Comparison of ENCODE assay signal across 12 cellular contexts in the genomic region with DNA sequence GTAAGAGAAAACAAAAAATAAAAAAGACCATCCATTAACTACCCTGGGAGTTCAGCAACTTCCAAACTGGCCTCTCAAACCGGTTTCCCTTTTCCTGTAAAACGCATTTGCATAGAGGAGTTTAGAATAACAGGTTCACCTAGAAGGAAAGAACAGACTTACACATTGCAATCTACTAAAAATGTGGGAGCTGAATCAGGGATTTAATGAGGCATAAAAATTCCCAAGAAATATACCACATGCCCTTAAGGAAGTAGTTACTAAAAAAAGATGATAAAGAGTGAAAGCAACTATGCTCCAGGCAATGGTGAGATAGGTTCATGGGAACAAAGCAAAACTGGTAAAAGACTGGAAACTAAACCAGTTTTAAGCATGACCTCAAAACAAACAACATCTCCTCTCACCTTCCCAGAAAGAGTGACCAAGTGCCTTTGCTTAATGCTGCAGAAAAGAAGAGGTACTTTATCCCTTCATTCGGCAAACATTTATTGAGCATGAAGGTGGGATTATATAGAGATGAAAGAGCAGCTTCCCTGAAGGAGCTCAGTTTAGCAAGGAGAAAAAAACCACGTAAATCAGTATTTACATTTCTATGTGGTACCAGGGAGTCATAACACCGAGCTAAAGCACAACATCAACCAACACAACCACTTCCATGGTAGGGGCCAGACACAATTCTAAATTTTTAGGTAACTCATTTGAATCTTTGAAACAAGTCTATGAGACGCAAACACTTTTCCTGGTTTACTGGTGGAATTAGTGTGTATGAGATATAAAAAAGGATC.
DNase-seq lines count a peak whose midpoint lies in the region; ATAC-seq, FAIRE-seq and TF ChIP-seq lines count a peak whose summit lies in the region.
"Had no signal": no experiment of that assay in that cellular context is flagged by ENCODE, and none has a peak within 500 bp of the region (broad histone marks: within the 10 kb centered on the region; RNA-seq: fewer than 3 reads in every experiment).

No MANE protein-coding gene starts in this region.

- no peaks in the 10 kb centered on the region for H4K20me1 ChIP-seq in GM23248 (ENCODE audit: insufficient read depth)

- POLR2A ChIA-PET in A549 (lab: Yijun Ruan, JAX) = no interaction called here

- WGBS in A549 (ENCODE audit: missing lambda C conversion rate) = 83% methylated on average over 6 of the region's 6 CpGs
- WGBS in GM23248 (ENCODE audit: low coverage in 1 of 2, low lambda C conversion rate in 2 of 2, missing lambda C conversion rate in 2 of 2), 2 experiments = 91 to 94% methylated on average over 6 of the region's 6 CpGs

- H3K79me2 ChIP-seq in GM23248 (ENCODE audit: insufficient read depth) = no peaks in the 10 kb centered on the region

- H3K27ac ChIP-seq in A549 (no peak overlapping the region), GM23248 (no peak overlapping the region)
- H3K27ac ChIP-seq: WERI-Rb-1 had no signal

- H3F3A ChIP-seq in GM23248 (ENCODE audit: insufficient read depth) = peaks cover 6% of the 10 kb centered on the region; the same call in 1 of the 2 replicates

- DNase-seq in A549 (ENCODE audit: low read depth in 1 of 2, low spot score in 1 of 2) = peak in 1 of 2 experiments; percentile 4
- DNase-seq in GM23248 = peak; percentile 20
- peak; percentile 12 for DNase-seq in amniotic epithelial cell (ENCODE audit: low read depth)
- peak; percentile 97 for DNase-seq in kidney tubule cell (ENCODE audit: low spot score)
- DNase-seq in DMS 273 (lab: John Stamatoyannopoulos, UW; ENCODE audit: unreplicated experiment) = no peak
- no peak for DNase-seq in NCI-H2196 treated with DMSO at 0.1 percent for 48 hours (lab: John Stamatoyannopoulos, UW; ENCODE audit: unreplicated experiment)
- DNase-seq: CD8-positive, alpha-beta memory T cell; heart left ventricle; NCI-H446 treated with DMSO at 0.1 percent for 48 hours; WERI-Rb-1 had no signal

- no peak for TF ChIP-seq EP300 in A549 (IDR thresholded peaks at IDR 0.05)

- no peak overlapping the region for H2AFZ ChIP-seq in GM23248

- in situ Hi-C loops in GM23248 (cut with MboI) = no loop called here

- no peaks in the 10 kb centered on the region for H3K36me3 ChIP-seq in GM23248 (ENCODE audit: low read depth)
- H3K36me3 ChIP-seq: heart left ventricle, WERI-Rb-1 had no signal

- no peaks in the 10 kb centered on the region for H3K9me2 ChIP-seq in GM23248 (ENCODE audit: insufficient read depth)

- no peaks in the 10 kb centered on the region for H3K9me3 ChIP-seq in A549
- H3K9me3 ChIP-seq in GM23248 (ENCODE audit: low read depth) = no peaks in the 10 kb centered on the region
- H3K9me3 ChIP-seq: heart left ventricle had no signal

- H3K9ac ChIP-seq in GM23248 = no peak overlapping the region

- no peaks in the 10 kb centered on the region for H3K27me3 ChIP-seq in GM23248 (replicated peaks; ENCODE audit: insufficient read depth)
- H3K27me3 ChIP-seq: heart left ventricle had no signal

- H3K4me1 ChIP-seq in A549 (peaks cover 23% of the 10 kb centered on the region), GM23248 (ENCODE audit: insufficient read depth) (peaks cover 26% of the 10 kb centered on the region)

- no peak for TF ChIP-seq RAD21 in A549 (conservative IDR thresholded peaks at IDR 0.05 in 1 of 2, IDR thresholded peaks at IDR 0.05 in 1 of 2)

- TF ChIP-seq CTCF in A549 (IDR thresholded peaks at IDR 0.05) = no peak

- peak overlapping the region; percentile 36 for H3K4me2 ChIP-seq in A549
- H3K4me2 ChIP-seq in GM23248 (ENCODE audit: unreplicated experiment) = no peak overlapping the region

- CTCF ChIA-PET in A549 (lab: Yijun Ruan, JAX) = no interaction called here

- FAIRE-seq in A549 (lab: Jason Lieb, UNC) = peak; percentile 23

- ATAC-seq in A549 (no peak; a peak in 2 of 6 replicates), HG03342 (IDR thresholded peaks at IDR 0.05; ENCODE audit: unreplicated experiment) (no peak), GM19324 (IDR thresholded peaks at IDR 0.05; ENCODE audit: low FRiP score, unreplicated experiment) (no peak)

- no peak for TF ChIP-seq POLR2A in A549 (IDR thresholded peaks at IDR 0.05; ENCODE audit: low read length)

- no peak overlapping the region for H3K4me3 ChIP-seq in A549
- no peak overlapping the region for H3K4me3 ChIP-seq in GM23248
- H3K4me3 ChIP-seq: heart left ventricle had no signal

TF ChIP-seq in A549, 52 proteins besides CTCF, POLR2A, EP300 and RAD21:
- TF ChIP-seq NFE2L2 (conservative IDR thresholded peaks at IDR 0.05; ENCODE audit: low read length) = no peak

Comparison
In these comparisons a context has a peak if more than half of its experiments do, and no peak if none do; other contexts are left out.
1. DNase-seq: peak in GM23248 (single experiment), amniotic epithelial cell (single experiment) and kidney tubule cell (single experiment); none in DMS 273 (single experiment) and NCI-H2196 treated with DMSO at 0.1 percent for 48 hours (single experiment).